28 cellular contexts compared by ENCODE assay signal in genomic region chr2:168944065-168944464, GRCh38. TPM values are rescaled to one million over a fixed set of nuclear protein-coding genes. Genes with fewer than 3 reads are reported as not detected.
DNase-seq lines count a peak whose midpoint lies in the region; TF ChIP-seq lines count a peak whose summit lies in the region.
"Had no signal": no experiment of that assay in that cellular context is flagged by ENCODE, and none has a peak within 500 bp of the region (broad histone marks: within the 10 kb centered on the region; RNA-seq: fewer than 3 reads in every experiment).

No MANE protein-coding gene starts in this region.

- H3K36me3 ChIP-seq in Karpas-422 (ENCODE audit: insufficient read depth, low read length) (no peaks in the 10 kb centered on the region), WERI-Rb-1 (no peaks in the 10 kb centered on the region), mesendoderm (ENCODE audit: control insufficient read depth, insufficient read depth, low read length) (no peaks in the 10 kb centered on the region)
- H3K36me3 ChIP-seq: ascending aorta, upper lobe of right lung had no signal

- no peak overlapping the region for H4K8ac ChIP-seq in mesendoderm (ENCODE audit: low read depth, low read length)

- H4K5ac ChIP-seq in mesendoderm (ENCODE audit: low read length) = no peak overlapping the region

- H3K56ac ChIP-seq in mesendoderm (ENCODE audit: low read length) = no peak overlapping the region

- no peak overlapping the region for H2BK5ac ChIP-seq in mesendoderm (ENCODE audit: low read length)

- H3K4ac ChIP-seq in mesendoderm (ENCODE audit: low read depth, low read length) = no peak overlapping the region

- H2BK15ac ChIP-seq in mesendoderm (replicated peaks; ENCODE audit: low read depth) = no peak overlapping the region

- no peaks in the 10 kb centered on the region for H3K9me2 ChIP-seq in Karpas-422 (replicated peaks; ENCODE audit: insufficient read depth, low read length)

- H3K18ac ChIP-seq in mesendoderm (ENCODE audit: low read length) = no peak overlapping the region

- H3K27ac ChIP-seq in Karpas-422 (ENCODE audit: low read length) = no peak overlapping the region
- no peak overlapping the region for H3K27ac ChIP-seq in WERI-Rb-1
- no peak overlapping the region for H3K27ac ChIP-seq in mesendoderm (ENCODE audit: low read depth, low read length)
- H3K27ac ChIP-seq: ascending aorta, upper lobe of right lung had no signal

- H3K27me3 ChIP-seq in Karpas-422 (ENCODE audit: low read length) = no peaks in the 10 kb centered on the region
- no peaks in the 10 kb centered on the region for H3K27me3 ChIP-seq in WERI-Rb-1 (ENCODE audit: insufficient read depth, low read depth, severe bottlenecking)
- H3K27me3 ChIP-seq in mesendoderm (ENCODE audit: insufficient read depth, low read length, poor library complexity) = no peaks in the 10 kb centered on the region
- H3K27me3 ChIP-seq: ascending aorta had no signal

- H3K79me1 ChIP-seq in mesendoderm (ENCODE audit: low read length) = no peaks in the 10 kb centered on the region

- H2BK120ac ChIP-seq in mesendoderm (ENCODE audit: low read depth, low read length) = no peak overlapping the region

- H2AK5ac ChIP-seq in mesendoderm (ENCODE audit: low read length) = no peak overlapping the region

- no peaks in the 10 kb centered on the region for H3K9me3 ChIP-seq in Karpas-422 (ENCODE audit: low read length)
- H3K9me3 ChIP-seq in WERI-Rb-1 (ENCODE audit: severe bottlenecking) = no peaks in the 10 kb centered on the region
- H3K9me3 ChIP-seq: ascending aorta, upper lobe of right lung had no signal

- H2AFZ ChIP-seq in Karpas-422 (ENCODE audit: low read length) = no peak overlapping the region

- no CpG with 5 or more reads among the region's 3 CpGs for WGBS in mesendoderm (ENCODE audit: extremely low coverage, insufficient coverage, low lambda C conversion rate)

- H3K4me2 ChIP-seq in Karpas-422 (ENCODE audit: low read depth, low read length, poor library complexity, severe bottlenecking) (no peak overlapping the region), mesendoderm (ENCODE audit: low read length) (no peak overlapping the region)

- H3K4me1 ChIP-seq in Karpas-422 (ENCODE audit: low read length) (no peaks in the 10 kb centered on the region), mesendoderm (ENCODE audit: control insufficient read depth, low read depth, low read length) (no peaks in the 10 kb centered on the region)
- H3K4me1 ChIP-seq: ascending aorta, upper lobe of right lung had no signal

- no peak overlapping the region for H3K23ac ChIP-seq in mesendoderm (ENCODE audit: low read length)

- H3K9ac ChIP-seq in Karpas-422 (ENCODE audit: low read length) (no peak overlapping the region), mesendoderm (ENCODE audit: low read length) (no peak overlapping the region)

- no peaks in the 10 kb centered on the region for H4K20me1 ChIP-seq in Karpas-422 (ENCODE audit: insufficient read depth, low read depth, low read length)

- DNase-seq in DMS53 (lab: John Stamatoyannopoulos, UW) (peak; percentile 8), DMS53 treated with DMSO at 0.1 percent for 48 hours (lab: John Stamatoyannopoulos, UW; ENCODE audit: unreplicated experiment) (no peak), Karpas-422 (peak; percentile 43), WERI-Rb-1 (no peak), mesendoderm (peak; percentile 31), COLO829 (ENCODE audit: low spot score) (no peak), cerebellar nuclear complex (lab: John Stamatoyannopoulos, UW) (no peak), GM13977 (ENCODE audit: low spot score) (no peak)
- DNase-seq: 8988T; activated B cell treated with CpG ODN at 0.5 μM for 24 hours; activated CD4-positive, alpha-beta T cell treated with anti-CD3 and anti-CD28 coated beads, Interleukin-2, amount 50 U/mL, for 48 hours; activated CD8-positive, alpha-beta memory T cell treated with anti-CD3 and anti-CD28 coated beads, Interleukin-2, amount 50 U/mL, for 48 hours; activated naive CD8-positive, alpha-beta T cell treated with anti-CD3 and anti-CD28 coated beads for 36 hours; AML-193; caudate nucleus; CD8-positive, alpha-beta T cell; dermis blood vessel endothelial cell; DMS79 treated with DMSO at 0.1 percent for 48 hours; HCEC 1CT; left cardiac atrium; NCI-H2081; NCI-H774; T-helper 17 cell; upper lobe of right lung had no signal

- H3K4me3 ChIP-seq in Karpas-422 (ENCODE audit: low read length) (no peak overlapping the region), WERI-Rb-1 (ENCODE audit: low read depth, low read length) (no peak overlapping the region), mesendoderm (ENCODE audit: low read length) (no peak overlapping the region)
- H3K4me3 ChIP-seq: ascending aorta, upper lobe of right lung had no signal

- 0 out of 2 replicates have a peak, but pooled peaks have one; percentile 2 for TF ChIP-seq CTCF in WERI-Rb-1 (IDR thresholded peaks at IDR 0.05; ENCODE audit: low read depth, low read length)
- TF ChIP-seq CTCF in GM13977 (IDR thresholded peaks at IDR 0.05; ENCODE audit: extremely low read depth, insufficient read depth, missing control alignments) = no peak

- in situ Hi-C loops in GM13977 (cut with MboI; ENCODE audit: low pct_unique_long_range_greater_than_20kb, low sequenced_read_pairs, unreplicated experiment) = no loop called here

- H3K79me2 ChIP-seq in Karpas-422 (ENCODE audit: low read length) = no peaks in the 10 kb centered on the region
- H3K79me2 ChIP-seq in mesendoderm (ENCODE audit: control insufficient read depth, insufficient read depth, low read length) = no peaks in the 10 kb centered on the region

RNA-seq across cellular contexts. Expression of gene G6PC2, which starts 43.0 kb away (rescaled TPM):
- total RNA-seq in Karpas-422 (2014; rRNA removed; shearing (Covaris generic); ENCODE audit: low replicate concordance) = not detected in 2 replicates
- polyA plus RNA-seq in mesendoderm (2013, experiment 1 of 2) = not detected
- not detected for polyA plus RNA-seq in mesendoderm (2013, experiment 2 of 2)
- total RNA-seq: activated B cell treated with CpG ODN at 0.5 μM for 24 hours; activated naive CD8-positive, alpha-beta T cell treated with anti-CD3 and anti-CD28 coated beads for 36 hours; activated T-helper 2 cell treated with anti-CD3 and anti-CD28 coated beads, Interferon-gamma antibody, Interleukin-2, Interleukin-4, amounts not matched to agents 10 μg/mL and 5 μg/mL and 100 μg/mL, durations not matched to agents 14 hours and 24 hours and 36 hours; ascending aorta; CD8-positive, alpha-beta T cell; dermis blood vessel endothelial cell; left cardiac atrium; omental fat pad; subcutaneous adipose tissue; T-helper 17 cell; upper lobe of right lung had no signal

RNA-seq across cellular contexts. Expression of gene SPC25, which starts 53.8 kb away (rescaled TPM):
- total RNA-seq in Karpas-422 (2014; rRNA removed; shearing (Covaris generic); ENCODE audit: low replicate concordance) = 5.4 and 17.5 TPM in 2 replicates
- polyA plus RNA-seq in mesendoderm (2013, experiment 1 of 2) = 37.0 TPM
- polyA plus RNA-seq in mesendoderm (2013, experiment 2 of 2) = 35.9 TPM
- total RNA-seq: ascending aorta, subcutaneous adipose tissue had no signal

Comparison
In these comparisons a context has a peak if more than half of its experiments do, and no peak if none do; other contexts are left out.
1. DNase-seq: peak in DMS53 (single experiment), Karpas-422 (single experiment) and mesendoderm (single experiment); none in DMS53 treated with DMSO at 0.1 percent for 48 hours (single experiment), WERI-Rb-1 (single experiment), COLO829 (single experiment), cerebellar nuclear complex (0 of 2) and GM13977 (single experiment).